ENCODE assay signal across 30 cellular contexts in the genomic region with DNA sequence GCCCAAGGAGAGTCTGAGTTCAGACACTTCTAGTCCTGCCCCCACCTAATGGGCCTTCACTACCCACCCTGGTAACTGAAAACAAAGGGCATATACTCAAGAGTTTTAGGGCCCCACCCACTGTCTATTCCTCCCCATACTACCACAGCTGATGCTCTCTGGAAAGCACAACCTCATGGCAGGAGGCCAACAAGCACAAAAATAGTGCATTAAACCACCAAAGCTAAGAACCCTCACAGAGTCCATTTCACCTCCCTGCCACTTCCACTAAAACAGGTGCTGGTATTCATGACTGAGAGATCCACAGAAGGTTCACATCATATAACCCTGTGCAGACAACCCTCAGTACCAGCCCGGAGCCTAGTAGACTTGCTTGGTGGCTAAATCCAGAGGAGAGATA.
"Had no signal": no experiment of that assay in that cellular context is flagged by ENCODE, and none has a peak within 500 bp of the region (broad histone marks: within the 10 kb centered on the region; RNA-seq: fewer than 3 reads in every experiment).

No MANE protein-coding gene starts in this region.

- H3K36me3 ChIP-seq: adrenal gland, esophagus muscularis mucosa, gastrocnemius medialis, heart left ventricle had no signal

- ATAC-seq: activated CD4-positive, alpha-beta T cell treated with anti-CD3 and anti-CD28 coated beads for 36 hours; activated CD8-positive, alpha-beta memory T cell treated with anti-CD3 and anti-CD28 coated beads, Interleukin-2, amount 10 ng/mL, durations not matched to agents 7 days and 5 days; activated CD8-positive, alpha-beta T cell treated with anti-CD3 and anti-CD28 coated beads, Interleukin-2, amount 10 ng/mL, durations not matched to agents 7 days and 5 days; activated naive CD8-positive, alpha-beta T cell treated with anti-CD3 and anti-CD28 coated beads, Interleukin-2, amount 50 U/mL, for 24 hours; body of pancreas; effector memory CD8-positive, alpha-beta T cell; foreskin keratinocyte; gastrocnemius medialis; heart left ventricle had no signal

- DNase-seq: activated CD4-positive, alpha-beta memory T cell treated with anti-CD3 and anti-CD28 coated beads for 36 hours; activated CD4-positive, alpha-beta T cell treated with anti-CD3 and anti-CD28 coated beads for 36 hours; activated CD4-positive, alpha-beta T cell treated with anti-CD3 and anti-CD28 coated beads, Interleukin-2, amount 10 ng/mL, durations not matched to agents 24 days and 14 days; activated CD4-positive, CD25-positive, alpha-beta regulatory T cell; activated CD4-positive, CD25-positive, alpha-beta regulatory T cell treated with anti-CD3 and anti-CD28 coated beads, Interleukin-2, amount 50 U/mL, for 72 hours; activated CD8-positive, alpha-beta memory T cell treated with anti-CD3 and anti-CD28 coated beads, Interleukin-2, amount 10 ng/mL, durations not matched to agents 7 days and 5 days; activated CD8-positive, alpha-beta memory T cell treated with anti-CD3 and anti-CD28 coated beads, Interleukin-2, amount 50 U/mL, for 4 hours; activated CD8-positive, alpha-beta T cell treated with anti-CD3 and anti-CD28 coated beads, Interleukin-2, amount 10 ng/mL, durations not matched to agents 7 days and 5 days; activated effector memory CD4-positive, alpha-beta T cell treated with anti-CD3 and anti-CD28 coated beads, Interleukin-2, amount 50 U/mL, for 16 hours; activated naive CD4-positive, alpha-beta T cell treated with anti-CD3 and anti-CD28 coated beads for 36 hours; activated naive CD8-positive, alpha-beta T cell treated with anti-CD3 and anti-CD28 coated beads for 36 hours; activated naive CD8-positive, alpha-beta T cell treated with anti-CD3 and anti-CD28 coated beads, Interleukin-2, amount 50 U/mL, for 24 hours; activated T-cell treated with anti-CD3 and anti-CD28 coated beads, Interleukin-2, amount 50 U/mL, for 1 hour; activated T-cell treated with anti-CD3 and anti-CD28 coated beads, Interleukin-2, amount 50 U/mL, for 48 hours; adrenal gland; amygdala; aorta; body of pancreas; caudate nucleus; cortex of kidney; dermis blood vessel endothelial cell; effector CD4-positive, alpha-beta T cell; effector memory CD8-positive, alpha-beta T cell; erythroblast; foreskin keratinocyte; gastrocnemius medialis; glutamatergic neuron; heart left ventricle; hypothalamus had no signal

- H3K9me3 ChIP-seq: adrenal gland, esophagus muscularis mucosa, gastrocnemius medialis, heart left ventricle had no signal

- H3K27ac ChIP-seq: adrenal gland, body of pancreas, esophagus muscularis mucosa, foreskin keratinocyte, gastrocnemius medialis, heart left ventricle had no signal

- H3K27me3 ChIP-seq: adrenal gland, body of pancreas, esophagus muscularis mucosa, foreskin keratinocyte, gastrocnemius medialis, heart left ventricle had no signal

- H3K4me1 ChIP-seq: adrenal gland, body of pancreas, esophagus muscularis mucosa, foreskin keratinocyte, gastrocnemius medialis, heart left ventricle had no signal

- H3K4me3 ChIP-seq: adrenal gland, body of pancreas, esophagus muscularis mucosa, gastrocnemius medialis, heart left ventricle had no signal
